In genomic region chr11:96303067-96303466, GRCh38 we compare ENCODE assay signal across 10 cellular contexts. TPM values are rescaled to one million over a fixed set of nuclear protein-coding genes. Genes with fewer than 3 reads are reported as not detected.
DNase-seq lines count a peak whose midpoint lies in the region; ATAC-seq and TF ChIP-seq lines count a peak whose summit lies in the region.
"Had no signal": no experiment of that assay in that cellular context is flagged by ENCODE, and none has a peak within 500 bp of the region (broad histone marks: within the 10 kb centered on the region; RNA-seq: fewer than 3 reads in every experiment).

No MANE protein-coding gene starts in this region.

- H3K27me3 Mint-ChIP-seq in activated B cell treated with CpG ODN at 0.5 μM for 24 hours, result no peaks in the 10 kb centered on the region
- H3K27me3 Mint-ChIP-seq: effector memory CD8-positive, alpha-beta T cell had no signal

- H3K9me3 ChIP-seq in right atrium auricular region (no peaks in the 10 kb centered on the region), transverse colon (no peaks in the 10 kb centered on the region), suprapubic skin (no peaks in the 10 kb centered on the region)

- H3K36me3 Mint-ChIP-seq in activated naive CD4-positive, alpha-beta T cell treated with anti-CD3 and anti-CD28 coated beads, Interleukin-2, amount 50 U/mL, for 72 hours, result peaks cover 0 to 7% of the 10 kb centered on the region in 2 donors
- H3K36me3 Mint-ChIP-seq in activated B cell treated with CpG ODN at 0.5 μM for 24 hours (ENCODE audit: low read depth), result peaks cover 13% of the 10 kb centered on the region

- no peak overlapping the region for H3K4me3 ChIP-seq in right atrium auricular region
- H3K4me3 ChIP-seq in transverse colon, result no peak overlapping the region
- H3K4me3 ChIP-seq in suprapubic skin, result no peak overlapping the region

- peaks cover 0 to 75% of the 10 kb centered on the region in 2 donors for H3K4me1 ChIP-seq in right atrium auricular region
- H3K4me1 ChIP-seq in transverse colon, result peaks cover 46 to 78% (median 55%) of the 10 kb centered on the region in 4 donors
- H3K4me1 ChIP-seq in suprapubic skin, result peaks cover 65% of the 10 kb centered on the region

- H3K27ac ChIP-seq in right atrium auricular region, result peak overlapping the region; percentile 54
- peak overlapping the region; percentile 42 to 67 (median 66) for H3K27ac ChIP-seq in transverse colon
- no peak overlapping the region for H3K27ac ChIP-seq in suprapubic skin

- ATAC-seq in activated naive CD4-positive, alpha-beta T cell treated with anti-CD3 and anti-CD28 coated beads, Interleukin-2, amount 50 U/mL, for 72 hours, result peak; percentile 52 to 64
- ATAC-seq in activated B cell treated with CpG ODN at 0.5 μM for 24 hours (ENCODE audit: low read depth) (peak; percentile 42), HG02938 (IDR thresholded peaks at IDR 0.05; ENCODE audit: unreplicated experiment) (no peak)
- ATAC-seq: effector memory CD8-positive, alpha-beta T cell had no signal

- in situ Hi-C loops in transverse colon (cut with MboI; ENCODE audit: low pct_ligation_motif_present in 1 of 4, low pct_unique_long_range_greater_than_20kb in 1 of 4, low sequenced_read_pairs in 3 of 4), result no loop called here

- H3K36me3 ChIP-seq in right atrium auricular region (no peaks in the 10 kb centered on the region), transverse colon (no peaks in the 10 kb centered on the region), suprapubic skin (no peaks in the 10 kb centered on the region)

- H3K4me1 Mint-ChIP-seq in activated B cell treated with CpG ODN at 0.5 μM for 24 hours, result peaks cover 63% of the 10 kb centered on the region

- no peak overlapping the region for H3K27ac Mint-ChIP-seq in activated naive CD4-positive, alpha-beta T cell treated with anti-CD3 and anti-CD28 coated beads, Interleukin-2, amount 50 U/mL, for 72 hours
- no peak overlapping the region for H3K27ac Mint-ChIP-seq in activated B cell treated with CpG ODN at 0.5 μM for 24 hours

- no peaks in the 10 kb centered on the region for H3K27me3 ChIP-seq in right atrium auricular region
- H3K27me3 ChIP-seq in transverse colon, result no peaks in the 10 kb centered on the region
- H3K27me3 ChIP-seq in suprapubic skin, result no peaks in the 10 kb centered on the region

- H3K4me3 Mint-ChIP-seq in activated B cell treated with CpG ODN at 0.5 μM for 24 hours, result no peak overlapping the region
- H3K4me3 Mint-ChIP-seq: effector memory CD8-positive, alpha-beta T cell had no signal

- intact Hi-C loops in activated B cell treated with CpG ODN at 0.5 μM for 24 hours (cut with micrococcal nuclease), result loop anchor here (2.0 kb wide), 1 partner anchor 16 kb away; no protein-coding TSS in a partner anchor
- intact Hi-C loops in transverse colon (cut with DNase I; ENCODE audit: low total_unique reads), result no loop called here

- TF ChIP-seq EP300 in transverse colon (IDR thresholded peaks at IDR 0.05; ENCODE audit: low read depth) (no peak), suprapubic skin (IDR thresholded peaks at IDR 0.05) (no peak)

- POLR2A ChIA-PET in activated B cell treated with CpG ODN at 0.5 μM for 24 hours (lab: Charles Lee), result no interaction called here

- 32 to 63% methylated on average over 1 of the region's 1 CpG for WGBS in transverse colon (ENCODE audit: low coverage in 1 of 2), 2 donors
- 29% methylated on average over 1 of the region's 1 CpG for WGBS in suprapubic skin

- TF ChIP-seq POLR2A in transverse colon (IDR thresholded peaks at IDR 0.05), result no peak
- no peak for TF ChIP-seq POLR2A in suprapubic skin (IDR thresholded peaks at IDR 0.05)

- CTCF ChIA-PET in activated B cell treated with CpG ODN at 0.5 μM for 24 hours (lab: Charles Lee), result interaction anchor here (1.5 kb wide), 1 partner anchor 40 kb away, joined by 3 read pairs; the partner anchor contains the start of gene MAML2

- TF ChIP-seq CTCF in activated B cell treated with CpG ODN at 0.5 μM for 24 hours (IDR thresholded peaks at IDR 0.05) (no peak), right atrium auricular region (IDR thresholded peaks at IDR 0.05) (no peak), transverse colon (IDR thresholded peaks at IDR 0.05) (no peak), suprapubic skin (IDR thresholded peaks at IDR 0.05) (no peak)

- H3K9me3 Mint-ChIP-seq in activated naive CD4-positive, alpha-beta T cell treated with anti-CD3 and anti-CD28 coated beads, Interleukin-2, amount 50 U/mL, for 72 hours, result no peaks in the 10 kb centered on the region
- H3K9me3 Mint-ChIP-seq in activated B cell treated with CpG ODN at 0.5 μM for 24 hours, result no peaks in the 10 kb centered on the region
- H3K9me3 Mint-ChIP-seq: effector memory CD8-positive, alpha-beta T cell had no signal

- DNase-seq in activated naive CD4-positive, alpha-beta T cell treated with anti-CD3 and anti-CD28 coated beads, Interleukin-2, amount 50 U/mL, for 72 hours (ENCODE audit: low spot score in 2 of 2), result no peak
- DNase-seq in activated naive CD4-positive, alpha-beta T cell (lab: John Stamatoyannopoulos, UW), result no peak
- DNase-seq in activated B cell treated with CpG ODN at 0.5 μM for 24 hours (no peak), right atrium auricular region (ENCODE audit: low spot score) (no peak), transverse colon (no peak), suprapubic skin (ENCODE audit: low spot score in 2 of 2) (no peak), NCI-H2171 treated with DMSO at 0.1 percent for 48 hours (lab: John Stamatoyannopoulos, UW) (no peak)
- DNase-seq: effector memory CD8-positive, alpha-beta T cell; NCI-H524 treated with DMSO at 0.1 percent for 48 hours had no signal

RNA-seq across cellular contexts. Expression of gene MAML2, which starts 39.9 kb away (rescaled TPM):
- 10 to 100 TPM; 26.5 to 27.9 TPM for total RNA-seq in activated naive CD4-positive, alpha-beta T cell treated with anti-CD3 and anti-CD28 coated beads, Interleukin-2, amount 50 U/mL, for 72 hours
- total RNA-seq in activated B cell treated with CpG ODN at 0.5 μM for 24 hours (20.9 and 24.8 TPM in 2 replicates), right atrium auricular region (10 to 100 TPM in 1 of 2 donors, 1 to 10 TPM in 1; 7.6 to 16.6 TPM), transverse colon (10 to 100 TPM; 15.9 to 31.9 (median 24.9) TPM), suprapubic skin (10 to 100 TPM; 24.9 to 44.4 (median 30.9) TPM)
